Comparison of ENCODE assay signal across 9 cellular contexts in genomic region chr3:37245003-37245402, GRCh38. TPM values are rescaled to one million over a fixed set of nuclear protein-coding genes. Genes with fewer than 3 reads are reported as not detected.
DNase-seq lines count a peak whose midpoint lies in the region; ATAC-seq, FAIRE-seq and TF ChIP-seq lines count a peak whose summit lies in the region.
"Had no signal": no experiment of that assay in that cellular context is flagged by ENCODE, and none has a peak within 500 bp of the region (broad histone marks: within the 10 kb centered on the region; RNA-seq: fewer than 3 reads in every experiment).

No MANE protein-coding gene starts in this region.

- DNase-seq in activated naive CD4-positive, alpha-beta T cell (lab: John Stamatoyannopoulos, UW): no peak
- no peak for DNase-seq in activated CD8-positive, alpha-beta T cell treated with anti-CD3 and anti-CD28 coated beads, Interleukin-2, amount 10 ng/mL, durations not matched to agents 7 days and 5 days
- DNase-seq in keratinocyte (ENCODE audit: low read depth, low spot score): no peak
- DNase-seq in tibial artery: no peak
- no peak for DNase-seq in amniotic stem cell (lab: John Stamatoyannopoulos, UW)
- DNase-seq: NCI-H2227 treated with DMSO at 0.1 percent for 48 hours had no signal

- peaks cover 68% of the 10 kb centered on the region for H3K79me2 ChIP-seq in keratinocyte (ENCODE audit: control insufficient read depth, insufficient read depth, low read length)

- no peaks in the 10 kb centered on the region for H3K9me3 ChIP-seq in keratinocyte (ENCODE audit: control insufficient read depth, low read depth, low read length)
- H3K9me3 ChIP-seq in tibial artery: no peaks in the 10 kb centered on the region

- H3K9me1 ChIP-seq in keratinocyte (ENCODE audit: control insufficient read depth, extremely low read depth, insufficient read depth, low read length): peaks cover 6% of the 10 kb centered on the region

- intact Hi-C loops in tibial artery (cut with DNase I; ENCODE audit: low total_unique reads): no loop called here

- peak overlapping the region; percentile 95 for H3K4me2 ChIP-seq in keratinocyte (ENCODE audit: control insufficient read depth, extremely low read depth, insufficient read depth, low read depth, low read length)

- H4K20me1 ChIP-seq in keratinocyte (ENCODE audit: control insufficient read depth, extremely low read depth, insufficient read depth, low read length): peaks cover 21% of the 10 kb centered on the region

- dilution Hi-C loops in keratinocyte (cut with MboI; ENCODE audit: extremely low pct_ligation_motif_present, low sequenced_read_pairs): no loop called here

- no peak overlapping the region for H2AFZ ChIP-seq in keratinocyte (ENCODE audit: control insufficient read depth, low read length)

- H3K4me3 Mint-ChIP-seq in activated naive CD4-positive, alpha-beta T cell treated with anti-CD3 and anti-CD28 coated beads, Interleukin-2, amount 50 U/mL, for 24 hours: peak overlapping the region; percentile 99
- H3K4me3 Mint-ChIP-seq in activated CD8-positive, alpha-beta T cell treated with anti-CD3 and anti-CD28 coated beads, Interleukin-2, amount 10 ng/mL, durations not matched to agents 7 days and 5 days: peak overlapping the region; percentile 96

- ATAC-seq in activated CD8-positive, alpha-beta T cell treated with anti-CD3 and anti-CD28 coated beads, Interleukin-2, amount 10 ng/mL, durations not matched to agents 7 days and 5 days: no peak
- ATAC-seq in GM21526 (IDR thresholded peaks at IDR 0.05; ENCODE audit: low FRiP score, unreplicated experiment): no peak
- ATAC-seq in GM18909 (IDR thresholded peaks at IDR 0.05; ENCODE audit: poor library complexity, unreplicated experiment): no peak

- H3K27ac Mint-ChIP-seq in activated naive CD4-positive, alpha-beta T cell treated with anti-CD3 and anti-CD28 coated beads, Interleukin-2, amount 50 U/mL, for 24 hours: no peak overlapping the region
- no peak overlapping the region for H3K27ac Mint-ChIP-seq in activated CD8-positive, alpha-beta T cell treated with anti-CD3 and anti-CD28 coated beads, Interleukin-2, amount 10 ng/mL, durations not matched to agents 7 days and 5 days

- peaks cover 3% of the 10 kb centered on the region for H3K36me3 Mint-ChIP-seq in activated naive CD4-positive, alpha-beta T cell treated with anti-CD3 and anti-CD28 coated beads, Interleukin-2, amount 50 U/mL, for 24 hours
- H3K36me3 Mint-ChIP-seq in activated CD8-positive, alpha-beta T cell treated with anti-CD3 and anti-CD28 coated beads, Interleukin-2, amount 10 ng/mL, durations not matched to agents 7 days and 5 days (ENCODE audit: low read depth): peaks cover 15% of the 10 kb centered on the region

- no peaks in the 10 kb centered on the region for H3K27me3 ChIP-seq in keratinocyte (ENCODE audit: control insufficient read depth, extremely low read depth, insufficient read depth, low read length)
- no peaks in the 10 kb centered on the region for H3K27me3 ChIP-seq in tibial artery

- H3K27ac ChIP-seq in keratinocyte (ENCODE audit: control insufficient read depth, insufficient read depth, low read length): no peak overlapping the region
- H3K27ac ChIP-seq in tibial artery: peak overlapping the region in 1 of 2 donors; percentile 95

- no peaks in the 10 kb centered on the region for H3K9me3 Mint-ChIP-seq in activated naive CD4-positive, alpha-beta T cell treated with anti-CD3 and anti-CD28 coated beads, Interleukin-2, amount 50 U/mL, for 24 hours
- H3K9me3 Mint-ChIP-seq in activated CD8-positive, alpha-beta T cell treated with anti-CD3 and anti-CD28 coated beads, Interleukin-2, amount 10 ng/mL, durations not matched to agents 7 days and 5 days (ENCODE audit: insufficient read depth): no peaks in the 10 kb centered on the region

- H3K4me3 ChIP-seq in keratinocyte (ENCODE audit: control insufficient read depth in 2 of 3, extremely low read depth in 1 of 3, insufficient read depth in 2 of 3, low read depth in 1 of 3, low read length in 3 of 3): peak overlapping the region; percentile 79 to 100 (median 99)
- H3K4me3 ChIP-seq in tibial artery: peak overlapping the region; percentile 76 to 92

- H3K4me1 ChIP-seq in keratinocyte (ENCODE audit: control insufficient read depth, extremely low read depth, insufficient read depth, low read length): peaks cover 24% of the 10 kb centered on the region
- H3K4me1 ChIP-seq in tibial artery: peaks cover 0 to 65% (median 37%) of the 10 kb centered on the region in 4 donors

- TF ChIP-seq CTCF in keratinocyte (optimal IDR thresholded peaks at IDR 0.05 in 1 of 3, IDR thresholded peaks at IDR 0.05 in 1 of 3, conservative IDR thresholded peaks at IDR 0.05 in 1 of 3; ENCODE audit: extremely low read depth in 1 of 3, insufficient read depth in 2 of 3, low read length in 3 of 3): no peak
- no peak for TF ChIP-seq CTCF in tibial artery (IDR thresholded peaks at IDR 0.05)

- H3K9ac ChIP-seq in keratinocyte (ENCODE audit: control insufficient read depth, extremely low read depth, insufficient read depth, low read length): peak overlapping the region; percentile 99

- CTCF ChIA-PET in activated CD8-positive, alpha-beta T cell treated with anti-CD3 and anti-CD28 coated beads, Interleukin-2, amount 10 ng/mL, durations not matched to agents 7 days and 5 days (lab: Charles Lee): interaction anchor here (1.0 to 1.5 kb wide), 2 partner anchors 11 to 12 kb away, joined by 4 to 5 read pairs; no protein-coding TSS in a partner anchor

- POLR2A ChIA-PET in activated CD8-positive, alpha-beta T cell treated with anti-CD3 and anti-CD28 coated beads, Interleukin-2, amount 10 ng/mL, durations not matched to agents 7 days and 5 days (lab: Charles Lee): no interaction called here

- H3K4me1 Mint-ChIP-seq in activated naive CD4-positive, alpha-beta T cell treated with anti-CD3 and anti-CD28 coated beads, Interleukin-2, amount 50 U/mL, for 24 hours: peaks cover 65% of the 10 kb centered on the region
- H3K4me1 Mint-ChIP-seq in activated CD8-positive, alpha-beta T cell treated with anti-CD3 and anti-CD28 coated beads, Interleukin-2, amount 10 ng/mL, durations not matched to agents 7 days and 5 days (ENCODE audit: low read depth): peaks cover 36% of the 10 kb centered on the region

- FAIRE-seq in keratinocyte (lab: Jason Lieb, UNC): no peak

- H3K36me3 ChIP-seq in keratinocyte (ENCODE audit: control insufficient read depth in 2 of 2, extremely low read depth in 1 of 2, insufficient read depth in 2 of 2, low read length in 2 of 2): peaks cover 0 to 2% of the 10 kb centered on the region in 2 experiments
- no peaks in the 10 kb centered on the region for H3K36me3 ChIP-seq in tibial artery

- no peaks in the 10 kb centered on the region for H3K27me3 Mint-ChIP-seq in activated naive CD4-positive, alpha-beta T cell treated with anti-CD3 and anti-CD28 coated beads, Interleukin-2, amount 50 U/mL, for 24 hours
- H3K27me3 Mint-ChIP-seq in activated CD8-positive, alpha-beta T cell treated with anti-CD3 and anti-CD28 coated beads, Interleukin-2, amount 10 ng/mL, durations not matched to agents 7 days and 5 days (ENCODE audit: low read depth): no peaks in the 10 kb centered on the region

RNA-seq across cellular contexts. Expression of gene GOLGA4, which starts 1.9 kb away (rescaled TPM):
- 10 to 100 TPM; 32.3 to 36.5 TPM for total RNA-seq in activated CD8-positive, alpha-beta T cell treated with anti-CD3 and anti-CD28 coated beads, Interleukin-2, amount 10 ng/mL, durations not matched to agents 7 days and 5 days
- polyA plus RNA-seq in keratinocyte: 23.2 to 37.9 TPM (median 28.4 TPM) in 3 replicates
- polyA plus RNA-seq in keratinocyte (2011; ENCODE audit: low read depth): 234 TPM
- 20.1 and 32.3 TPM in 2 replicates for polyA plus RNA-seq in keratinocyte (2011; cell fraction: cytosol; rRNA removed)
- 31.5 and 54.6 TPM in 2 replicates for polyA plus RNA-seq in keratinocyte (2011; cell fraction: nucleus; rRNA removed)
- 43.9 and 68.5 TPM in 2 replicates for polyA plus RNA-seq in keratinocyte (2012; ENCODE audit: low replicate concordance)
- polyA minus RNA-seq in keratinocyte: 18.6 to 42.8 TPM (median 23.4 TPM) in 3 replicates
- polyA minus RNA-seq in keratinocyte (2011; cell fraction: cytosol; rRNA and poly(A)+ RNA removed): 39.3 TPM
- polyA minus RNA-seq in keratinocyte (2011; cell fraction: nucleus; rRNA and poly(A)+ RNA removed): 33.4 and 81.5 TPM in 2 replicates
